30 cellular contexts compared by ENCODE assay signal in the genomic region with DNA sequence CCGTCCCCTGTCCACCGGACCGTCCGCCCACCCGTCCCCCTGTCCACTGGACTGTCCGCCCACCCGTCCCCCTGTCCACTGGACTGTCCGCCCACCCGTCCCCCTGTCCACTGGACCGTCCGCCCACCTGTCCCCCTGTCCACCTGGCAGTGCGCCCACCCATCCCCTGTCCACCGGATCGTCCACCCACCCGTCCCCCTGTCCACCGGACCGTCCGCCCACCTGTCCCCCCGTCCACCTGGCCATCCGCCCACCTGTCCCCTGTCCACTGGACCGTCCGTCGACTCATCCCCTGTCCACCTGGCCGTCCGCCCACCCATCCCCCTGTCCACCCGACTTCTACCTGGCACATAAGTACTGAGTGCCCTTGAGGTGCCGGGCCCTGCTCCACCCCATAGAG.
DNase-seq lines count a peak whose midpoint lies in the region; ATAC-seq, FAIRE-seq and TF ChIP-seq lines count a peak whose summit lies in the region.
"Had no signal": no experiment of that assay in that cellular context is flagged by ENCODE, and none has a peak within 500 bp of the region (broad histone marks: within the 10 kb centered on the region; RNA-seq: fewer than 3 reads in every experiment).

No MANE protein-coding gene starts in this region.

- intact Hi-C loops in heart right ventricle (cut with DNase I), result loop anchor here in 2 of 10 donors (10.0 kb wide), 2 partner anchors 61 to 111 kb away; no protein-coding TSS in a partner anchor

- H3K9me3 ChIP-seq in heart right ventricle (no peaks in the 10 kb centered on the region), right atrium auricular region (no peaks in the 10 kb centered on the region), neural progenitor cell (ENCODE audit: low read depth) (no peaks in the 10 kb centered on the region)
- H3K9me3 ChIP-seq: BE2C, MG63, SJCRH30 had no signal

- TF ChIP-seq CTCF in heart right ventricle (IDR thresholded peaks at IDR 0.05), result no peak
- no peak for TF ChIP-seq CTCF in right atrium auricular region (IDR thresholded peaks at IDR 0.05)
- no peak for TF ChIP-seq CTCF in neural progenitor cell (IDR thresholded peaks at IDR 0.05)

- peaks cover 10% of the 10 kb centered on the region for H4K20me1 ChIP-seq in neural progenitor cell (ENCODE audit: low read depth)

- H3K79me2 ChIP-seq in neural progenitor cell (ENCODE audit: low read depth), result no peaks in the 10 kb centered on the region

- no peaks in the 10 kb centered on the region for H3F3A ChIP-seq in neural progenitor cell (ENCODE audit: low read depth)

- H3K27me3 ChIP-seq in heart right ventricle, result no peaks in the 10 kb centered on the region
- H3K27me3 ChIP-seq in right atrium auricular region, result no peaks in the 10 kb centered on the region
- no peaks in the 10 kb centered on the region for H3K27me3 ChIP-seq in neural progenitor cell
- H3K27me3 ChIP-seq: BE2C, MG63, SJCRH30 had no signal

- no peak overlapping the region for H2AFZ ChIP-seq in neural progenitor cell (replicated peaks)
- H2AFZ ChIP-seq: PC-9 had no signal

- H3K36me3 Mint-ChIP-seq in neural progenitor cell, result peaks cover 6% of the 10 kb centered on the region

- DNase-seq in heart right ventricle (peak; percentile 22 to 38), right atrium auricular region (ENCODE audit: low spot score) (no peak), HTR-8/SVneo (ENCODE audit: insufficient read length, low spot score) (no peak), neural progenitor cell (ENCODE audit: low spot score) (no peak), urothelium cell line (ENCODE audit: low spot score) (no peak)
- DNase-seq: ACHN, DMS 273 treated with DMSO at 0.1 percent for 48 hours, DMS79, EL, GDM1, H9, HFFc6, IMR-90, KG1, MG63, NCI-H1105 treated with DMSO at 0.1 percent for 48 hours, NCI-H146, NCI-H2029, NCI-H446, NCI-H524 treated with DMSO at 0.1 percent for 48 hours, PC-9, SJCRH30 had no signal

- H3K4me1 Mint-ChIP-seq in neural progenitor cell, result peaks cover 19% of the 10 kb centered on the region
- H3K4me1 Mint-ChIP-seq: CD14-positive monocyte; CD8-positive, alpha-beta memory T cell had no signal

- peak; percentile 74 for FAIRE-seq in HTR-8/SVneo (lab: Jason Lieb, UNC)
- peak; percentile 94 for FAIRE-seq in urothelium cell line (lab: Jason Lieb, UNC)
- FAIRE-seq: GM12892, GM19239 had no signal

- H3K4me2 ChIP-seq in neural progenitor cell, result no peak overlapping the region
- H3K4me2 ChIP-seq: PC-9 had no signal

- H3K4me3 Mint-ChIP-seq in neural progenitor cell, result no peak overlapping the region
- H3K4me3 Mint-ChIP-seq: CD14-positive monocyte, H9, HFFc6 had no signal

- H3K4me1 ChIP-seq in heart right ventricle (peaks cover 0 to 11% (median 8%) of the 10 kb centered on the region in 9 donors), right atrium auricular region (no peaks in the 10 kb centered on the region), neural progenitor cell (no peaks in the 10 kb centered on the region)

- peak overlapping the region; percentile 66 for H3K27ac Mint-ChIP-seq in neural progenitor cell
- H3K27ac Mint-ChIP-seq: CD8-positive, alpha-beta memory T cell; H9; HFFc6 had no signal

- no peak for ATAC-seq in heart right ventricle
- ATAC-seq in GM18520 (IDR thresholded peaks at IDR 0.05; ENCODE audit: unreplicated experiment), result no peak
- ATAC-seq in SK-N-SH treated with all-trans-retinoic acid at 6 μM for 48 hours, result no peak
- ATAC-seq: Right ventricle myocardium inferior had no signal

- H3K27ac ChIP-seq in heart right ventricle, result no peak overlapping the region
- H3K27ac ChIP-seq in right atrium auricular region, result no peak overlapping the region
- no peak overlapping the region for H3K27ac ChIP-seq in neural progenitor cell
- H3K27ac ChIP-seq: PC-9, SJCRH30 had no signal

- no peak overlapping the region for H3K4me3 ChIP-seq in heart right ventricle
- H3K4me3 ChIP-seq in right atrium auricular region, result no peak overlapping the region
- H3K4me3 ChIP-seq in neural progenitor cell, result no peak overlapping the region
- H3K4me3 ChIP-seq: MG63, PC-9, SJCRH30 had no signal

- WGBS in heart right ventricle, 2 donors, result 81 to 83% methylated on average over 25 to 27 of the region's 27 CpGs

- H3K36me3 ChIP-seq in heart right ventricle, result peaks cover 0 to 9% (median 0%) of the 10 kb centered on the region in 9 donors
- H3K36me3 ChIP-seq in right atrium auricular region, result no peaks in the 10 kb centered on the region
- H3K36me3 ChIP-seq in neural progenitor cell, result no peaks in the 10 kb centered on the region
- H3K36me3 ChIP-seq: BE2C, MG63, SJCRH30 had no signal

- H3K27me3 Mint-ChIP-seq in neural progenitor cell (ENCODE audit: insufficient read depth, low read depth), result peaks cover 6% of the 10 kb centered on the region
- H3K27me3 Mint-ChIP-seq: CD8-positive, alpha-beta memory T cell had no signal

- H3K9me3 Mint-ChIP-seq in neural progenitor cell, result no peaks in the 10 kb centered on the region
- H3K9me3 Mint-ChIP-seq: CD14-positive monocyte; CD8-positive, alpha-beta memory T cell; H9; HFFc6 had no signal

- no peak overlapping the region for H3K9ac ChIP-seq in neural progenitor cell

TF ChIP-seq in SK-N-SH treated with all-trans-retinoic acid at 6 μM for 48 hours, 23 proteins besides CTCF, POLR2A, EP300 and RAD21:
- TF ChIP-seq ZC3H10 (CRISPR knock-in tag; IDR thresholded peaks at IDR 0.05) (no peak), CSDC2 (CRISPR knock-in tag; IDR thresholded peaks at IDR 0.05) (no peak)

Comparison
In these comparisons a context has a peak if more than half of its experiments do, and no peak if none do; other contexts are left out.
1. DNase-seq: peak in heart right ventricle (2 of 2); none in right atrium auricular region (single experiment), HTR-8/SVneo (single experiment), neural progenitor cell (single experiment) and urothelium cell line (single experiment).